Comparison of ENCODE assay signal across 2 cellular contexts in the genomic region with DNA sequence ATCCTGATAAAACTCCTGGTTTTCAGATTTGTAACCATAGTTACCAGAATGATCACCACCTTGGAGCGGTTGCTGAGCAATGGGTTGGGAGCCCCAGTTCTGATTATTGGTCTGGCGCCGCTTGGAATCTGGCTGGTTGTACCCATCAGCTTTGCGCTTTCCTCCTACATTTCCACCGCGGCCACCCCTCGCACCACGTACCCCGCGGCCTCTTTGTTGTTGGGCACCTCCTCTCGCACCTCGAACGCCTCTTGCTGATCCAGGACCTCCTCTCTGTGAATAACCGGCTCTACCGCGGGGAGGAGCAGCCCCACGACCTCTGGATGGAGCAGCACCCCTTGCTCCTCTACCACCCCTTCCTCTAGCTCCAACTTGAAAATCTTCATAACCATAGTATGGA.
TF ChIP-seq lines count a peak whose summit lies in the region.

No MANE protein-coding gene starts in this region.

TF ChIP-seq in WTC11, 78 proteins besides CTCF, POLR2A, EP300 and RAD21 (continued from another document and continues in another):
- TF ChIP-seq AFF4 (CRISPR knock-in tag; IDR thresholded peaks at IDR 0.05; ENCODE audit: borderline replicate concordance), result no peak
- TF ChIP-seq, protein P1, sequence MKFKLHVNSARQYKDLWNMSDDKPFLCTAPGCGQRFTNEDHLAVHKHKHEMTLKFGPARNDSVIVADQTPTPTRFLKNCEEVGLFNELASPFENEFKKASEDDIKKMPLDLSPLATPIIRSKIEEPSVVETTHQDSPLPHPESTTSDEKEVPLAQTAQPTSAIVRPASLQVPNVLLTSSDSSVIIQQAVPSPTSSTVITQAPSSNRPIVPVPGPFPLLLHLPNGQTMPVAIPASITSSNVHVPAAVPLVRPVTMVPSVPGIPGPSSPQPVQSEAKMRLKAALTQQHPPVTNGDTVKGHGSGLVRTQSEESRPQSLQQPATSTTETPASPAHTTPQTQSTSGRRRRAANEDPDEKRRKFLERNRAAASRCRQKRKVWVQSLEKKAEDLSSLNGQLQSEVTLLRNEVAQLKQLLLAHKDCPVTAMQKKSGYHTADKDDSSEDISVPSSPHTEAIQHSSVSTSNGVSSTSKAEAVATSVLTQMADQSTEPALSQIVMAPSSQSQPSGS (CRISPR knock-in tag; IDR thresholded peaks at IDR 0.05; ENCODE audit: borderline replicate concordance, low read depth), result no peak
- TF ChIP-seq TEAD1 (CRISPR knock-in tag; IDR thresholded peaks at IDR 0.05), result no peak
- TF ChIP-seq NR2C2 (CRISPR knock-in tag; IDR thresholded peaks at IDR 0.05), result no peak
- TF ChIP-seq, protein P2, sequence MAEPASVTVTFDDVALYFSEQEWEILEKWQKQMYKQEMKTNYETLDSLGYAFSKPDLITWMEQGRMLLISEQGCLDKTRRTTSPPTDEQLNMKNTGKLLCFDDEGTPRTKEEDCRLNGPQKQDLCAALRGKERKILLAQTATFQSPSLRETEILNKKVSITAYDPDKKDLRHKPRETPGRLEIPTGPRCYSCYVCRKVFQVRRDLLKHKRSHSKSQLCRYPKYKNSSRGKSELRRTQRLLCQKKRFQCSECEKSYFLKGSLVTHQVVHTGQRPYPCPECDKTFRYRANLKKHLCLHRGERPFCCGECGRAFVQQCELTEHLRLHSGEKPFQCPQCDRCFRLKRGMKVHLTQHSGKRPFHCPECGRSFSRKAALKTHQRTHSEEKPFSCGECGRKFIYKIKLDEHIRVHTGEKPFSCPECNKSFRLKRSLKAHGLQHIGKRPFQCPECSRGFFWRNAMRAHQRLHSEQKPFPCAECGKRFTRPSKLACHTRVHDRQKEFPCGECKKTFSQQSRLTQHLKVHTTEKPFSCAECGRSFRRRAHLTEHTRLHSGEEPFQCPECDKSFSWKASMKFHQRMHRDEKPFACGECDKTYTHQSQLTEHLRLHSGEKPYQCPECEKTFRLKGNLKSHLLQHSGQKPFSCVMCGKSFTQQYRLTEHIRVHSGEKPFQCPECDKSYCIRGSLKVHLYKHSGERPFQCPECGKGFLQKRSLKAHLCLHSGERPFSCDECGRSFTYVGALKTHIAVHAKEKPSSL (CRISPR knock-in tag; conservative IDR thresholded peaks at IDR 0.05), result no peak
- TF ChIP-seq ATF6 (CRISPR knock-in tag; IDR thresholded peaks at IDR 0.05), result no peak
- TF ChIP-seq MYBL2 (CRISPR knock-in tag; IDR thresholded peaks at IDR 0.05), result no peak
- TF ChIP-seq ELF4 (CRISPR knock-in tag; IDR thresholded peaks at IDR 0.05; ENCODE audit: low read depth), result no peak
- no peak for TF ChIP-seq NFATC4 (CRISPR knock-in tag; IDR thresholded peaks at IDR 0.05)
- TF ChIP-seq ZNF232 (CRISPR knock-in tag; IDR thresholded peaks at IDR 0.05), result no peak
- no peak for TF ChIP-seq AR (CRISPR knock-in tag; IDR thresholded peaks at IDR 0.05)

TF ChIP-seq in endothelial cell of umbilical vein, 7 proteins besides CTCF, POLR2A, EP300 and RAD21:
- no peak for TF ChIP-seq FOS (IDR thresholded peaks at IDR 0.05; ENCODE audit: borderline replicate concordance, insufficient read depth, low read length)
- no peak for TF ChIP-seq MYC (IDR thresholded peaks at IDR 0.05; ENCODE audit: low read depth, low read length)
- TF ChIP-seq POLR2AphosphoS5 (IDR thresholded peaks at IDR 0.05; ENCODE audit: insufficient read depth, low read depth, low read length), result no peak
- TF ChIP-seq EZH2 (IDR thresholded peaks at IDR 0.05; ENCODE audit: borderline replicate concordance, low read depth, low read length, severe bottlenecking), result no peak
- no peak for TF ChIP-seq JUN (IDR thresholded peaks at IDR 0.05; ENCODE audit: borderline replicate concordance, insufficient read depth, insufficient read length, low read depth)
- TF ChIP-seq GATA2 (IDR thresholded peaks at IDR 0.05; ENCODE audit: insufficient read depth, insufficient read length, low read depth, low read length), result no peak
- TF ChIP-seq, protein P3, sequence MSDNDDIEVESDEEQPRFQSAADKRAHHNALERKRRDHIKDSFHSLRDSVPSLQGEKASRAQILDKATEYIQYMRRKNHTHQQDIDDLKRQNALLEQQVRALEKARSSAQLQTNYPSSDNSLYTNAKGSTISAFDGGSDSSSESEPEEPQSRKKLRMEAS (IDR thresholded peaks at IDR 0.05; ENCODE audit: insufficient read depth, insufficient read length), result no peak
